ENCODE assay signal across 8 cellular contexts in the genomic region with DNA sequence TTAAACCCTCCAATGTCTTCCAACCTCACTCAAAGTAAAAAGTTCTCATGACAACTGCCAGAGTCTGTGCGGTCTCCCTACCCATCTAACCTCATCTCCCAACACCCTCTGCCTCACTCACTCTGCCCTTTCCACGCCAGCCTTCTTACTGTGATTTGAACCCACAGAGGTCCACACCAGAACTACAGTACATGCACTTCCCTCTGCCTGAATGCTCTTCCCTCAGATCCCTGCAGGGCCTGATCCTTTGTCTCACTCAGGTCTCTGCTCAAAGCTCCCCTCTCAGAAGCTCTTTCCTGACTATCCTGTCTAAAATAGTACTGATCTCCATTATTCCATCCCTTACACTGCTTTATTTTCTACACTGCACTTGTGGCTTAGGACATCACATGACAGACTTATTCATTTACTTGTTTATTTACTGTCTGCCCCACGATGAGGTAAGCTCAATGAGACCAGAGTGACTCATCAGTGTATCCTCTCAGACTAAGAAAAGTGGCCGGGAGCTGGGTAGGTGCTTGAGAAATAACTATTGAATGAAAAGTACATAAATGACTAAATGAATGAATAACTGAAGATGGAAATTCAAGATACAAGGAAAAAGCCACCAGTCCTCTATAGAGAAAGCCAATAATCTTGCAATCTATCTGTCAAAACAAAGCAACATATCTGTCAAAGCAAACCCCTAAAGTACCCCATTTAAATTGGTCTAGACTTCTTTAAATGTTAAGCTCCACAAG. TPM values are rescaled to one million over a fixed set of nuclear protein-coding genes. Genes with fewer than 3 reads are reported as not detected.
A peak's percentile ranks its signal among the peaks of the same experiment; 100 is the strongest.
DNase-seq lines count a peak whose midpoint lies in the region; ATAC-seq, FAIRE-seq and TF ChIP-seq lines count a peak whose summit lies in the region.

No MANE protein-coding gene starts in this region.

- H3K9me3 Mint-ChIP-seq in natural killer cell treated with Interleukin-12 subunit alpha and Interleukin-12 subunit beta and Interleukin-15 and Interleukin-18, amount 100 ng/mL, for 72 hours = no peaks in the 10 kb centered on the region

- POLR2A ChIA-PET in PC-9 (lab: Charles Lee; ENCODE audit: unreplicated experiment) = interaction anchor here (0.6 to 1.0 kb wide), 7 partner anchors 12 to 217 kb away, joined by 3 to 13 read pairs (median 4); a partner anchor contains a TSS

- H3K4me3 ChIP-seq in PC-9 (peak overlapping the region; percentile 3; the same call in 1 of the 2 replicates), choroid plexus epithelial cell (ENCODE audit: low read depth, low read length) (no peak overlapping the region)

- H3K36me3 ChIP-seq in PC-9 (ENCODE audit: low read depth) = peaks cover 22% of the 10 kb centered on the region

- H3K27me3 ChIP-seq in PC-9 (ENCODE audit: insufficient read depth, low read depth) = no peaks in the 10 kb centered on the region

- H3K4me1 ChIP-seq in PC-9 (replicated peaks; ENCODE audit: insufficient read depth) = peaks cover 32% of the 10 kb centered on the region

- H3K9me2 ChIP-seq in PC-9 (ENCODE audit: insufficient read depth) = no peaks in the 10 kb centered on the region

- H3K4me2 ChIP-seq in PC-9 = peak overlapping the region; percentile 60

- peaks cover 30% of the 10 kb centered on the region for H3F3A ChIP-seq in PC-9 (ENCODE audit: insufficient read depth, low read depth)

- H4K20me1 ChIP-seq in PC-9 (ENCODE audit: insufficient read depth) = no peaks in the 10 kb centered on the region; the same call in 1 of the 2 replicates

- H3K4me1 Mint-ChIP-seq in natural killer cell treated with Interleukin-12 subunit alpha and Interleukin-12 subunit beta and Interleukin-15 and Interleukin-18, amount 100 ng/mL, for 72 hours (ENCODE audit: low read depth in 2 of 2) = peaks cover 5 to 16% of the 10 kb centered on the region in 2 donors

- no peaks in the 10 kb centered on the region for H3K79me2 ChIP-seq in PC-9 (ENCODE audit: low read depth)

- no peaks in the 10 kb centered on the region for H3K9me3 ChIP-seq in PC-9 (ENCODE audit: insufficient read depth, low read depth)

- no peaks in the 10 kb centered on the region for H3K36me3 Mint-ChIP-seq in natural killer cell treated with Interleukin-12 subunit alpha and Interleukin-12 subunit beta and Interleukin-15 and Interleukin-18, amount 100 ng/mL, for 72 hours

- peak; percentile 92 for DNase-seq in COLO829 (ENCODE audit: low spot score)
- peak; percentile 67 for DNase-seq in H54 (ENCODE audit: insufficient read length, low spot score)
- peak; percentile 75 to 99 for DNase-seq in PC-9
- peak; percentile 97 for DNase-seq in choroid plexus epithelial cell (ENCODE audit: low read depth)
- no peak for DNase-seq in natural killer cell treated with Interleukin-12 subunit alpha and Interleukin-12 subunit beta and Interleukin-15 and Interleukin-18, amount 100 ng/mL, for 72 hours (ENCODE audit: low spot score)
- DNase-seq in OCI-M2 (lab: John Stamatoyannopoulos, UW; ENCODE audit: unreplicated experiment) = no peak
- no peak for DNase-seq in KBM-7
- DNase-seq in NCI-H526 (lab: John Stamatoyannopoulos, UW) = no peak

- intact Hi-C loops in PC-9 (cut with micrococcal nuclease; ENCODE audit: unreplicated experiment) = loop anchor here (1.0 to 5.0 kb wide), 5 partner anchors 17 to 431 kb away; a partner anchor contains a TSS

- BruUV-seq in PC-9 (replicated peaks; lab: Mats Ljungman, UMichigan) = no TSS peak

- in situ Hi-C loops in KBM-7 (cut with MboI; ENCODE audit: low pct_unique_long_range_greater_than_20kb, low sequenced_read_pairs) = no loop called here

- H3K4me3 Mint-ChIP-seq in natural killer cell treated with Interleukin-12 subunit alpha and Interleukin-12 subunit beta and Interleukin-15 and Interleukin-18, amount 100 ng/mL, for 72 hours = peak overlapping the region; percentile 76

- no peak for TF ChIP-seq POLR2A in H54 (IDR thresholded peaks at IDR 0.05; ENCODE audit: low read depth, low read length)

- peak; percentile 85 to 87 for ATAC-seq in natural killer cell treated with Interleukin-12 subunit alpha and Interleukin-12 subunit beta and Interleukin-15 and Interleukin-18, amount 100 ng/mL, for 72 hours

- H3K27ac ChIP-seq in PC-9 = peak overlapping the region; percentile 61

- CTCF ChIA-PET in PC-9 (lab: Charles Lee) = interaction anchor here (0.6 to 5.8 kb wide), 6 partner anchors 12 to 312 kb away, joined by 3 to 51 read pairs (median 4); a partner anchor contains a TSS

- FAIRE-seq in H54 (lab: Jason Lieb, UNC) = peak; percentile 83

- peak overlapping the region; percentile 28 to 79 for H3K27ac Mint-ChIP-seq in natural killer cell treated with Interleukin-12 subunit alpha and Interleukin-12 subunit beta and Interleukin-15 and Interleukin-18, amount 100 ng/mL, for 72 hours

- 0 out of 2 replicates have a peak, but pooled peaks have one; percentile 8 for TF ChIP-seq CTCF in PC-9 (conservative IDR thresholded peaks at IDR 0.05)
- TF ChIP-seq CTCF in choroid plexus epithelial cell (conservative IDR thresholded peaks at IDR 0.05; ENCODE audit: low read depth, low read length) = no peak

- H2AFZ ChIP-seq in PC-9 = no peak overlapping the region

- no peaks in the 10 kb centered on the region for H3K27me3 Mint-ChIP-seq in natural killer cell treated with Interleukin-12 subunit alpha and Interleukin-12 subunit beta and Interleukin-15 and Interleukin-18, amount 100 ng/mL, for 72 hours

RNA-seq across cellular contexts. Expression of a gene that starts 17.1 kb away (rescaled TPM):
- 96.5 and 109 TPM in 2 replicates for total RNA-seq in PC-9 (2021)
- total RNA-seq in natural killer cell treated with Interleukin-12 subunit alpha and Interleukin-12 subunit beta and Interleukin-15 and Interleukin-18, amount 100 ng/mL, for 72 hours = 10 to 100 TPM; 16.1 to 33.1 TPM

RNA-seq across cellular contexts. Expression of a gene that starts 17.2 kb away (rescaled TPM):
- total RNA-seq in PC-9 (2021) = 135 and 195 TPM in 2 replicates
- 10 to 100 TPM in 1 of 2 donors, 1 to 10 TPM in 1; 6.5 to 11.6 TPM for total RNA-seq in natural killer cell treated with Interleukin-12 subunit alpha and Interleukin-12 subunit beta and Interleukin-15 and Interleukin-18, amount 100 ng/mL, for 72 hours

RNA-seq across cellular contexts. Expression of a gene that starts 32.6 kb away (rescaled TPM):
- total RNA-seq in PC-9 (2021) = not detected in 2 replicates
- total RNA-seq in natural killer cell treated with Interleukin-12 subunit alpha and Interleukin-12 subunit beta and Interleukin-15 and Interleukin-18, amount 100 ng/mL, for 72 hours = not detected

Comparison
In these comparisons a context has a peak if more than half of its experiments do, and no peak if none do; other contexts are left out.
1. DNase-seq: peak in COLO829 (single experiment), H54 (single experiment), PC-9 (2 of 2) and choroid plexus epithelial cell (single experiment); none in natural killer cell treated with Interleukin-12 subunit alpha and Interleukin-12 subunit beta and Interleukin-15 and Interleukin-18, amount 100 ng/mL, for 72 hours (single experiment), OCI-M2 (single experiment), KBM-7 (single experiment) and NCI-H526 (0 of 2).
2. RNA of a gene that starts 17.2 kb away (total RNA-seq): 135 to 195 TPM in PC-9; 6.5 to 11.6 TPM in natural killer cell treated with Interleukin-12 subunit alpha and Interleukin-12 subunit beta and Interleukin-15 and Interleukin-18, amount 100 ng/mL, for 72 hours; every median in the first group is over 10 times any median in the second.